Comparison of ENCODE assay signal across 1 cellular context in genomic region chr22:19802001-19802880, GRCh38.
TF ChIP-seq lines count a peak whose summit lies in the region.

No MANE protein-coding gene starts in this region.

TF ChIP-seq in HEK293T, 16 proteins besides CTCF, POLR2A, EP300 and RAD21 (continued from another document):
- TF ChIP-seq PKNOX1 (IDR thresholded peaks at IDR 0.05), result no peak
- TF ChIP-seq LEF1 (IDR thresholded peaks at IDR 0.05; ENCODE audit: borderline replicate concordance), result no peak
- TF ChIP-seq CTBP1 (IDR thresholded peaks at IDR 0.05; ENCODE audit: borderline replicate concordance), result no peak
- no peak for TF ChIP-seq FOXM1 (IDR thresholded peaks at IDR 0.05; ENCODE audit: borderline replicate concordance)
